In the genomic region with DNA sequence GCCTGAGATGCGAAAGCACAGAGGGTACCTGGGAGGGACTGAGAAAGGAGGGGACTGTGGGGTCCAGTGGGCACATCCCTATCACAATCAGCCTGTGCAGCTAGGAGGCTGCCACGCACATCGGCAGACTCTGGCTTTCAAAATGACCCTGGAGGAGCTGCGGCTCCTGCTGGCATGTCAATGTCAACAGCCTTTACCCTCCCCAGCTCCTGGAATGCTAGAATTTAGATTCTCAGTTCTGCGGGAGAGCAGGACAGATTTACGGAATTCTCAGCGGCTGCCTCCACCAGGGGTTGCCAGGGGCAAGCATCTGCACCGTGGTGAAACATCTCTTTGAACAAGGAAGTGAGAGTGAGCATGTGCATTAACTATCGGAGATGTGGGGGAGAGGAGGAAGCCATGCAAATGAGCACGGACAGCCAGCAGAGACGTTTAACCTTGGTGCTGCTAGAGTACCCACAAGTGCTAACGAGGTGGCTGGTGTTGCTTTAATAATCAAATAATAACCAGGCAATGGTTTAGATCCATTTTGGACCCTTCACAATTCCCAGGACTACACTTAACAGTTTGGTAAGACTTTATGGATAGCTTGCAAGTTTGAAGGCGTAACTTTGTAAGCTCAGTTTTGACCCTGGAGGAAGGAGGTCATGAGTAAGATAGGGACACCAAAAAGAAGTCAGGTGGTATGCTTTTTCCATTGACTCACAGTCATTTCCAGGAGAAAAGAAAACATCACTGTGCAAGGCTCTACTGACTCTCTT, we compare ENCODE assay signal across 8 cellular contexts. TPM values are rescaled to one million over a fixed set of nuclear protein-coding genes. Genes with fewer than 3 reads are reported as not detected.
DNase-seq lines count a peak whose midpoint lies in the region; ATAC-seq, FAIRE-seq and TF ChIP-seq lines count a peak whose summit lies in the region.

No MANE protein-coding gene starts in this region.

- H3K4me3 Mint-ChIP-seq in neural progenitor cell: peak overlapping the region; percentile 66

- H3K27ac Mint-ChIP-seq in neural progenitor cell: peak overlapping the region; percentile 40

- peak overlapping the region; percentile 89 for H3K4me2 ChIP-seq in BLaER1
- H3K4me2 ChIP-seq in neural progenitor cell: no peak overlapping the region

- peak; percentile 26 for FAIRE-seq in endometrium (lab: Jason Lieb, UNC)

- H4K20me1 ChIP-seq in BLaER1 (peaks cover 39% of the 10 kb centered on the region), neural progenitor cell (ENCODE audit: low read depth) (peaks cover 9% of the 10 kb centered on the region)

- H3K36me3 Mint-ChIP-seq in neural progenitor cell: peaks cover 2% of the 10 kb centered on the region

- H3K4me1 ChIP-seq in BLaER1: peaks cover 68% of the 10 kb centered on the region
- H3K4me1 ChIP-seq in neural progenitor cell: peaks cover 20% of the 10 kb centered on the region
- peaks cover 7 to 27% of the 10 kb centered on the region in 2 donors for H3K4me1 ChIP-seq in thoracic aorta (ENCODE audit: control insufficient read depth in 1 of 2, low read depth in 2 of 2)

- H3K36me3 ChIP-seq in BLaER1 (peaks cover 49% of the 10 kb centered on the region), neural progenitor cell (no peaks in the 10 kb centered on the region), thoracic aorta (no peaks in the 10 kb centered on the region)

- H3K4me3 ChIP-seq in BLaER1 (peak overlapping the region; percentile 51), neural progenitor cell (no peak overlapping the region), thoracic aorta (peak overlapping the region; percentile 26)

- H3K27me3 ChIP-seq in BLaER1 (no peaks in the 10 kb centered on the region), neural progenitor cell (no peaks in the 10 kb centered on the region), thoracic aorta (replicated peaks; ENCODE audit: insufficient read depth) (no peaks in the 10 kb centered on the region)

- peaks cover 10% of the 10 kb centered on the region for H3K27me3 Mint-ChIP-seq in neural progenitor cell (ENCODE audit: insufficient read depth, low read depth)

- peak overlapping the region; percentile 84 for H3K27ac ChIP-seq in BLaER1
- H3K27ac ChIP-seq in neural progenitor cell: no peak overlapping the region
- peak overlapping the region in 1 of 2 donors; percentile 27 for H3K27ac ChIP-seq in thoracic aorta

- no peaks in the 10 kb centered on the region for H3F3A ChIP-seq in neural progenitor cell (ENCODE audit: low read depth)

- H3K9ac ChIP-seq in BLaER1: peak overlapping the region; percentile 66
- no peak overlapping the region for H3K9ac ChIP-seq in neural progenitor cell

- H3K4me1 Mint-ChIP-seq in neural progenitor cell: peaks cover 57% of the 10 kb centered on the region

- TF ChIP-seq CTCF in neural progenitor cell (IDR thresholded peaks at IDR 0.05) (no peak), thoracic aorta (IDR thresholded peaks at IDR 0.05) (no peak)

- no peak overlapping the region for H2AFZ ChIP-seq in neural progenitor cell (replicated peaks)

- peaks cover 16% of the 10 kb centered on the region for H3K9me3 ChIP-seq in BLaER1
- no peaks in the 10 kb centered on the region for H3K9me3 ChIP-seq in neural progenitor cell (ENCODE audit: low read depth)
- H3K9me3 ChIP-seq in thoracic aorta: no peaks in the 10 kb centered on the region

- peaks cover 3% of the 10 kb centered on the region for H3K9me3 Mint-ChIP-seq in neural progenitor cell

- peak; percentile 65 for DNase-seq in activated CD4-positive, alpha-beta T cell treated with anti-CD3 and anti-CD28 coated beads for 48 hours
- DNase-seq in neural progenitor cell (ENCODE audit: low spot score): no peak
- DNase-seq in thoracic aorta (ENCODE audit: low spot score): no peak
- DNase-seq in SW480 (ENCODE audit: low spot score): no peak

- peak; percentile 91 for ATAC-seq in GM19372 (IDR thresholded peaks at IDR 0.05; ENCODE audit: low read depth, unreplicated experiment)
- ATAC-seq in HG03469 (IDR thresholded peaks at IDR 0.05; ENCODE audit: unreplicated experiment): peak; percentile 87
- no peak for ATAC-seq in thoracic aorta (ENCODE audit: insufficient number of reproducible peaks, low FRiP score, low read depth)

- no peaks in the 10 kb centered on the region for H3K79me2 ChIP-seq in neural progenitor cell (ENCODE audit: low read depth)

RNA-seq across cellular contexts. Expression of a gene that starts 54.1 kb away (rescaled TPM):
- total RNA-seq in neural progenitor cell (ENCODE audit: low replicate concordance): 5.9 and 8.2 TPM in 2 replicates
- total RNA-seq in thoracic aorta: 10 to 100 TPM; 13.1 to 22.5 TPM
